Comparison of ENCODE assay signal across 8 cellular contexts in genomic region chr17:19977360-19978205, GRCh38. TPM values are rescaled to one million over a fixed set of nuclear protein-coding genes. Genes with fewer than 3 reads are reported as not detected.
A peak's percentile ranks its signal among the peaks of the same experiment; 100 is the strongest.
DNase-seq lines count a peak whose midpoint lies in the region; ATAC-seq and TF ChIP-seq lines count a peak whose summit lies in the region.

A gene with protein sequence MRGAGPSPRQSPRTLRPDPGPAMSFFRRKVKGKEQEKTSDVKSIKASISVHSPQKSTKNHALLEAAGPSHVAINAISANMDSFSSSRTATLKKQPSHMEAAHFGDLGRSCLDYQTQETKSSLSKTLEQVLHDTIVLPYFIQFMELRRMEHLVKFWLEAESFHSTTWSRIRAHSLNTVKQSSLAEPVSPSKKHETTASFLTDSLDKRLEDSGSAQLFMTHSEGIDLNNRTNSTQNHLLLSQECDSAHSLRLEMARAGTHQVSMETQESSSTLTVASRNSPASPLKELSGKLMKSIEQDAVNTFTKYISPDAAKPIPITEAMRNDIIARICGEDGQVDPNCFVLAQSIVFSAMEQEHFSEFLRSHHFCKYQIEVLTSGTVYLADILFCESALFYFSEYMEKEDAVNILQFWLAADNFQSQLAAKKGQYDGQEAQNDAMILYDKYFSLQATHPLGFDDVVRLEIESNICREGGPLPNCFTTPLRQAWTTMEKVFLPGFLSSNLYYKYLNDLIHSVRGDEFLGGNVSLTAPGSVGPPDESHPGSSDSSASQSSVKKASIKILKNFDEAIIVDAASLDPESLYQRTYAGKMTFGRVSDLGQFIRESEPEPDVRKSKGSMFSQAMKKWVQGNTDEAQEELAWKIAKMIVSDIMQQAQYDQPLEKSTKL (minus strand): TSS chr17:19977828. CDS start chr17:19977679, 149 bp downstream.

- H3K27me3 ChIP-seq in right cardiac atrium (ENCODE audit: control insufficient read depth, insufficient read depth) (no peaks in the 10 kb centered on the region), vagina (no peaks in the 10 kb centered on the region)

- no peaks in the 10 kb centered on the region for H3K9me3 ChIP-seq in T-helper 17 cell (ENCODE audit: control insufficient read depth, low read length, poor library complexity, severe bottlenecking)
- no peaks in the 10 kb centered on the region for H3K9me3 ChIP-seq in right cardiac atrium (ENCODE audit: control insufficient read depth, low read length)
- no peaks in the 10 kb centered on the region for H3K9me3 ChIP-seq in vagina

- DNase-seq in GM13977 (ENCODE audit: low spot score) (peak; percentile 96), NCI-H1436 treated with DMSO at 0.1 percent for 48 hours (lab: John Stamatoyannopoulos, UW) (peak; percentile 33), T-helper 17 cell (peak; percentile 86 to 87 (median 86)), amygdala (lab: John Stamatoyannopoulos, UW) (peak; percentile 47 to 95 (median 88)), right cardiac atrium (peak; percentile 95 to 99 (median 98)), putamen (ENCODE audit: low spot score) (peak; percentile 91), vagina (ENCODE audit: extremely low spot score in 2 of 2) (peak in 1 of 2 donors; percentile 91)

- H3K36me3 ChIP-seq in vagina, result no peaks in the 10 kb centered on the region

- WGBS in right cardiac atrium, result under 1% methylated on average over 75 of the region's 75 CpGs

- in situ Hi-C loops in GM13977 (cut with MboI; ENCODE audit: low pct_unique_long_range_greater_than_20kb, low sequenced_read_pairs, unreplicated experiment), result no loop called here

- no peaks in the 10 kb centered on the region for H3K27me3 Mint-ChIP-seq in T-helper 17 cell

- peaks cover 3% of the 10 kb centered on the region for H3K4me1 ChIP-seq in right cardiac atrium (ENCODE audit: control insufficient read depth, insufficient read depth, low read length)
- peaks cover 36% of the 10 kb centered on the region for H3K4me1 ChIP-seq in vagina

- H3K4me3 ChIP-seq in right cardiac atrium (ENCODE audit: low read length), result peak within 1 kb of the TSS; percentile 96
- peak within 1 kb of the TSS; percentile 99 to 100 for H3K4me3 ChIP-seq in vagina

- TF ChIP-seq POLR2A in vagina (IDR thresholded peaks at IDR 0.05), result no peak

- H3K36me3 Mint-ChIP-seq in T-helper 17 cell (ENCODE audit: low read depth), result peaks cover 2% of the 10 kb centered on the region

- peaks cover 37% of the 10 kb centered on the region for H3K4me1 Mint-ChIP-seq in T-helper 17 cell

- intact Hi-C loops in right cardiac atrium (cut with DNase I) (no loop called here), vagina (cut with DNase I) (no loop called here)

- no peak for TF ChIP-seq CTCF in GM13977 (IDR thresholded peaks at IDR 0.05; ENCODE audit: extremely low read depth, insufficient read depth, missing control alignments)
- peak in 1 of 3 experiments; percentile 26 for TF ChIP-seq CTCF in vagina (IDR thresholded peaks at IDR 0.05)

- H3K27ac Mint-ChIP-seq in T-helper 17 cell, result peak within 1 kb of the TSS; percentile 93

- ATAC-seq in HG02840 (IDR thresholded peaks at IDR 0.05; ENCODE audit: low FRiP score, unreplicated experiment), result peak; percentile 85
- peak; percentile 89 for ATAC-seq in T-helper 17 cell
- ATAC-seq in right cardiac atrium, result peak; percentile 96 to 97

- H3K4me3 Mint-ChIP-seq in T-helper 17 cell, result peak within 1 kb of the TSS; percentile 94

- H3K27ac ChIP-seq in right cardiac atrium (ENCODE audit: low read length) (peak within 1 kb of the TSS; percentile 94), vagina (peak within 1 kb of the TSS; percentile 96)

RNA-seq across cellular contexts. Expression of the gene that starts here (rescaled TPM):
- 10 to 100 TPM; 39.8 to 41.1 TPM for total RNA-seq in T-helper 17 cell
- total RNA-seq in right cardiac atrium, result 10 to 100 TPM; 17.4 to 23.1 (median 20.3) TPM
- 6.2 TPM for polyA plus RNA-seq in right cardiac atrium
- total RNA-seq in vagina, result 23.3 TPM
